Comparison of ENCODE assay signal across 7 cellular contexts in the genomic region with DNA sequence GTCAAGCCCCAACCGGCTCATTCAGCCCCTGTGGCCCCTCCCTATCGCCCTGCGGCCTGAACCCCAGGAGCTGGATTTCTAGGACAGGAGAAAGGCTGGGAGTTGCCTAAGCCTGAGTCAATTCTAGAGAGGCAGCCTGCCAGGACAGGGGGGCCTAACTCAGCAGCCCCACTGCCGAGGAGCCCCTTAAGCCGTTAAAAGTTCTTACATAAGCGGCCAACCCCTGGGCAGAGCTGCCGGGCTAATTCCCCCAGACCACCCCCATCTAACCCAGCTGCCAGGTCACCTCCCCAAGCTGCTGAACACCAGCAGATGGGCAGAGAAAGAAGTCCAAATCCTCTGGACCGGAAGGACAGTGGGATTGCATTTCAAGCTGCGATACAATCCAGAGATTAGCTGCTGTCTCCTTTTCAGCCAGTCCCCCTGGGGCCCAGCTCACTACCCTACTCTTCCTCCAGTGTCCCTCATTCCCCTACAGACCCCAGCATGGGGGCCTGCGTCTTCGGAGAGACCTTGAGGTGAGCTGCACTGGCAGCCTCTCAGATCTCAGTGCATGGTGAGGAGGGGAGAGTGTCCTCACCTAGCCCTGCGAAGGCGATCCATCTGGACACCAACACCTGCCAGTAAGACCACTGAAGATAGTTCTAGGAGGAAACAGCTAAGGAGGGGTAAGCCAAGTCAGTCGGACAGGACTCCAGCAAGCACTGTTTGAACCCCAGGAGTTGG. TPM values are rescaled to one million over a fixed set of nuclear protein-coding genes. Genes with fewer than 3 reads are reported as not detected.
DNase-seq lines count a peak whose midpoint lies in the region; FAIRE-seq and TF ChIP-seq lines count a peak whose summit lies in the region.

No MANE protein-coding gene starts in this region.

- peak overlapping the region; percentile 91; the same call in 1 of the 2 replicates for H2AFZ ChIP-seq in OCI-LY7 (ENCODE audit: low read length)

- DNase-seq in OCI-LY7 (ENCODE audit: low spot score), result no peak
- DNase-seq in endodermal cell, result peak; percentile 70
- DNase-seq in osteocyte (ENCODE audit: extremely low spot score, unreplicated experiment), result no peak
- DNase-seq in NCI-H1694 treated with DMSO at 0.1 percent for 48 hours (lab: John Stamatoyannopoulos, UW), result no peak
- no peak for DNase-seq in GM12892 (ENCODE audit: insufficient read length)
- no peak for DNase-seq in dermis blood vessel endothelial cell

- FAIRE-seq in GM12892 (lab: Jason Lieb, UNC), result no peak

- 30 to 33% methylated on average over 11 to 14 of the region's 14 CpGs for WGBS in endodermal cell (ENCODE audit: insufficient coverage in 1 of 2, insufficient read length in 1 of 2), 2 experiments

- no peaks in the 10 kb centered on the region for H3K9me2 ChIP-seq in OCI-LY7 (ENCODE audit: insufficient read depth, low read length)

- BruUV-seq in OCI-LY7 (replicated peaks; lab: Mats Ljungman, UMichigan), result no TSS peak

- H3K27ac Mint-ChIP-seq in endodermal cell (no peak overlapping the region), osteocyte (ENCODE audit: unreplicated experiment) (no peak overlapping the region)

- peak overlapping the region; percentile 64 for H3K4me3 ChIP-seq in GM12875 (ENCODE audit: low read depth, low read length)
- H3K4me3 ChIP-seq in OCI-LY7 (ENCODE audit: low read depth, low read length, poor library complexity, severe bottlenecking), result peak overlapping the region; percentile 72
- H3K4me3 ChIP-seq in endodermal cell (ENCODE audit: low read length), result peak overlapping the region; percentile 81

- intact Hi-C loops in OCI-LY7 (cut with micrococcal nuclease; ENCODE audit: unreplicated experiment), result loop anchor here (1.0 kb wide), 1 partner anchor 66 kb away; a partner anchor contains a TSS

- H3K4me1 Mint-ChIP-seq in endodermal cell (peaks cover 18% of the 10 kb centered on the region), osteocyte (ENCODE audit: unreplicated experiment) (peaks cover 26% of the 10 kb centered on the region)

- POLR2A ChIA-PET in OCI-LY7 (lab: Charles Lee), result interaction anchor here (0.5 to 0.7 kb wide), 4 partner anchors 8 to 342 kb away, joined by 3 to 4 read pairs (median 3); a partner anchor contains a TSS

- H3K79me2 ChIP-seq in OCI-LY7 (ENCODE audit: insufficient read depth, low read depth, low read length), result peaks cover 10% of the 10 kb centered on the region; the same call in 1 of the 2 replicates

- H3K4me3 Mint-ChIP-seq in endodermal cell, result peak overlapping the region; percentile 65
- peak overlapping the region; percentile 76 for H3K4me3 Mint-ChIP-seq in osteocyte (ENCODE audit: unreplicated experiment)

- CTCF ChIA-PET in OCI-LY7 (lab: Charles Lee; ENCODE audit: unreplicated experiment), result no interaction called here

- H3K36me3 ChIP-seq in OCI-LY7 (ENCODE audit: insufficient read depth, low read length) (no peaks in the 10 kb centered on the region), endodermal cell (ENCODE audit: control insufficient read depth, insufficient read depth, low read length) (no peaks in the 10 kb centered on the region)

- no peaks in the 10 kb centered on the region for H3K36me3 Mint-ChIP-seq in endodermal cell (ENCODE audit: low read depth)
- H3K36me3 Mint-ChIP-seq in osteocyte (ENCODE audit: unreplicated experiment), result no peaks in the 10 kb centered on the region

- H3K4me2 ChIP-seq in OCI-LY7 (ENCODE audit: low read length), result peak overlapping the region; percentile 100

- TF ChIP-seq POLR2A in GM12892 (IDR thresholded peaks at IDR 0.05; ENCODE audit: low read depth, low read length), result no peak

- no peaks in the 10 kb centered on the region for H4K20me1 ChIP-seq in OCI-LY7 (ENCODE audit: insufficient read depth, low read length)

- no peak for TF ChIP-seq CTCF in GM12875 (IDR thresholded peaks at IDR 0.05; ENCODE audit: borderline replicate concordance, insufficient read depth, low read depth, low read length)
- no peak for TF ChIP-seq CTCF in OCI-LY7 (conservative IDR thresholded peaks at IDR 0.05; ENCODE audit: low read length)
- TF ChIP-seq CTCF in endodermal cell (conservative IDR thresholded peaks at IDR 0.05), result no peak
- TF ChIP-seq CTCF in osteocyte (IDR thresholded peaks at IDR 0.05), result no peak

- no peak overlapping the region for H3K9ac ChIP-seq in endodermal cell (ENCODE audit: extremely low read depth, low read length, poor library complexity, severe bottlenecking)

- H3K27me3 Mint-ChIP-seq in endodermal cell (ENCODE audit: insufficient read depth) (peaks cover 83% of the 10 kb centered on the region), osteocyte (ENCODE audit: unreplicated experiment) (peaks cover 13% of the 10 kb centered on the region)

- H3K9me3 Mint-ChIP-seq in endodermal cell (peaks cover 9% of the 10 kb centered on the region), osteocyte (ENCODE audit: unreplicated experiment) (peaks cover 7% of the 10 kb centered on the region)

- H3K27me3 ChIP-seq in endodermal cell (ENCODE audit: control insufficient read depth, insufficient read depth, low read length, poor library complexity, severe bottlenecking), result peaks cover 81% of the 10 kb centered on the region

- H3K27ac ChIP-seq in OCI-LY7 (ENCODE audit: low read depth, low read length, poor library complexity, severe bottlenecking), result no peak overlapping the region
- no peak overlapping the region for H3K27ac ChIP-seq in endodermal cell (ENCODE audit: low read depth, low read length)

- no peaks in the 10 kb centered on the region for H3K9me3 ChIP-seq in OCI-LY7 (ENCODE audit: low read length)
- H3K9me3 ChIP-seq in endodermal cell (ENCODE audit: control insufficient read depth, low read length), result no peaks in the 10 kb centered on the region

- H3K4me1 ChIP-seq in OCI-LY7 (ENCODE audit: insufficient read depth, low read length, poor library complexity, severe bottlenecking) (peaks cover 18% of the 10 kb centered on the region), endodermal cell (ENCODE audit: control insufficient read depth, insufficient read depth, low read length) (peaks cover 11% of the 10 kb centered on the region)

RNA-seq across cellular contexts. Expression of a gene that starts 0.9 kb away (rescaled TPM):
- total RNA-seq in OCI-LY7 (2014; rRNA removed; shearing (Covaris generic)), result 23.3 and 26.6 TPM in 2 replicates
- total RNA-seq in OCI-LY7 (2022), result 50.5 and 51.3 TPM in 2 replicates
- total RNA-seq in endodermal cell, result 10 to 100 TPM; 13.4 to 16.5 TPM
- polyA plus RNA-seq in endodermal cell (2013, experiment 1 of 2), result 29.3 TPM
- 25.0 TPM for polyA plus RNA-seq in endodermal cell (2013, experiment 2 of 2)
- 33.5 and 36.2 TPM in 2 replicates for total RNA-seq in osteocyte
- polyA plus RNA-seq in GM12892 (2012; ENCODE audit: missing spikeins), result 20.6 TPM
- 59.6 and 107 TPM in 2 replicates for total RNA-seq in dermis blood vessel endothelial cell

RNA-seq across cellular contexts. Expression of a gene that starts 46.8 kb away (rescaled TPM):
- total RNA-seq in OCI-LY7 (2014; rRNA removed; shearing (Covaris generic)), result 23.7 and 33.9 TPM in 2 replicates
- 19.4 and 22.4 TPM in 2 replicates for total RNA-seq in OCI-LY7 (2022)
- 10 to 100 TPM; 26.5 to 37.9 TPM for total RNA-seq in endodermal cell
- polyA plus RNA-seq in endodermal cell (2013, experiment 1 of 2), result 46.2 TPM
- 41.3 TPM for polyA plus RNA-seq in endodermal cell (2013, experiment 2 of 2)
- total RNA-seq in osteocyte, result 7.4 and 8.8 TPM in 2 replicates
- polyA plus RNA-seq in GM12892 (2012; ENCODE audit: missing spikeins), result 123 TPM
- total RNA-seq in dermis blood vessel endothelial cell, result 9.3 and 10.9 TPM in 2 replicates

RNA-seq across cellular contexts. Expression of a gene that starts 47.4 kb away (rescaled TPM):
- total RNA-seq in OCI-LY7 (2014; rRNA removed; shearing (Covaris generic)), result not detected in 2 replicates
- total RNA-seq in OCI-LY7 (2022), result not detected in 2 replicates
- under 1 TPM in 1 of 2 donors, not detected in 1; 0.18 TPM for total RNA-seq in endodermal cell
- 0.93 TPM for polyA plus RNA-seq in endodermal cell (2013, experiment 1 of 2)
- polyA plus RNA-seq in endodermal cell (2013, experiment 2 of 2), result 0.79 TPM
- 0.44 and 0.54 TPM in 2 replicates for total RNA-seq in osteocyte
- not detected for polyA plus RNA-seq in GM12892 (2012; ENCODE audit: missing spikeins)
- not detected in 2 replicates for total RNA-seq in dermis blood vessel endothelial cell
